Comparison of ENCODE assay signal across 19 cellular contexts in the genomic region with DNA sequence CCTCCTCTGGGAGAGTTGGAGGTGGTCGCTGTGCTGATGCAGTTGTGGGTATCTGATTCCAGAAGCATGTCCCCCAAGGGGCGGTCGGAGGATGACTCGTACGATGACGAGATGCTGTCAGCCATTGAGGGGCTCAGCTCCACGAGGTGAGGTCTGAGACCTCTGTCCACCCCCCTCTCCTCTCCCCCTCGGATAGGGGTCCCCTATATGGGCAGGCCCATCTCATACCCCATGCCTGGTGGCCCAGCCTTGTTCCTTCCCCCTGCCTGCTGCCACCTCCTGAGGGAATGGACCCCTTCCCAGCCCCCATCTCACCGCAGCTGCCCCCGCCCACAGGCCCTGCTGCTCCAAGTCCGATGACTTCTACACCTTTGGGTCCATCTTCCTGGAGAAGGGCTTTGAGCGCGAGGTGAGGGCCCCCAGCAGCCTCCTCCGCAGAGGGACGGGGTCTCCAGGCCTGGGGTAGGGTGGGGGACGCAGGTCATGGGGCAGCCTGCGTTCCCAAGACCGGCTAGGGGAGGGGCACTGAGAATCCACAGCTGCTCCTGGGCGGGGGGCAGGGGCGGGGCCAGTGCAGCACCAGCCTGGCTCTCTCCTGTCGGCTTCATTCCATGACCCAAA. TPM values are rescaled to one million over a fixed set of nuclear protein-coding genes. Genes with fewer than 3 reads are reported as not detected.
DNase-seq lines count a peak whose midpoint lies in the region; ATAC-seq and TF ChIP-seq lines count a peak whose summit lies in the region.
"Had no signal": no experiment of that assay in that cellular context is flagged by ENCODE, and none has a peak within 500 bp of the region (broad histone marks: within the 10 kb centered on the region; RNA-seq: fewer than 3 reads in every experiment).

No MANE protein-coding gene starts in this region.

- WGBS in suprapubic skin: 91% methylated on average over 14 of the region's 21 CpGs

- H3K4me1 ChIP-seq in suprapubic skin: peaks cover 9% of the 10 kb centered on the region
- H3K4me1 ChIP-seq: psoas muscle had no signal

- H3K27ac ChIP-seq in suprapubic skin: no peak overlapping the region
- H3K27ac ChIP-seq: C4-2B, psoas muscle, thoracic aorta had no signal

- no peak for TF ChIP-seq POLR2A in suprapubic skin (IDR thresholded peaks at IDR 0.05)

- no peak for TF ChIP-seq CTCF in suprapubic skin (IDR thresholded peaks at IDR 0.05)

- TF ChIP-seq EP300 in suprapubic skin (IDR thresholded peaks at IDR 0.05): no peak

- H3K27me3 ChIP-seq in suprapubic skin: no peaks in the 10 kb centered on the region

- peak; percentile 61 for DNase-seq in activated effector memory CD4-positive, alpha-beta T cell treated with anti-CD3 and anti-CD28 coated beads, Interleukin-2, amount 50 U/mL, for 16 hours
- no peak for DNase-seq in activated effector memory CD4-positive, alpha-beta T cell treated with Interleukin-2 at 50 U/mL for 16 hours
- peak; percentile 2 for DNase-seq in HuH-7.5 (ENCODE audit: low spot score)
- peak; percentile 35 for DNase-seq in left lobe of liver (ENCODE audit: low spot score)
- peak; percentile 55 to 71 for DNase-seq in suprapubic skin (ENCODE audit: low spot score in 2 of 2)
- DNase-seq in NCI-H748 treated with DMSO at 0.1 percent for 48 hours (lab: John Stamatoyannopoulos, UW): no peak
- DNase-seq in RKO (ENCODE audit: low spot score): no peak
- no peak for DNase-seq in stimulated activated naive CD8-positive, alpha-beta T cell treated with anti-CD3 and anti-CD28 coated beads, Interleukin-15, Interleukin-2, amounts not matched to agents 100 U/mL and 50 U/mL, for 24 hours
- DNase-seq: ACHN; activated CD4-positive, alpha-beta T cell treated with anti-CD3 and anti-CD28 coated beads, Interleukin-2, amount 10 ng/mL, durations not matched to agents 7 days and 5 days; activated T-cell treated with anti-CD3 and anti-CD28 coated beads, Interleukin-2, amount 50 U/mL, for 72 hours; MM.1S; naive B cell; stimulated activated CD4-positive, alpha-beta T cell treated with anti-CD3 and anti-CD28 coated beads, Interleukin-12 subunit alpha, Interleukin-12 subunit beta, amount 100 ng/mL, for 4 hours had no signal

- no peak for ATAC-seq in left lobe of liver
- no peak for ATAC-seq in stimulated activated naive CD8-positive, alpha-beta T cell treated with anti-CD3 and anti-CD28 coated beads, Interleukin-15, Interleukin-2, amounts not matched to agents 100 U/mL and 50 U/mL, for 24 hours
- ATAC-seq: activated T-cell treated with anti-CD3 and anti-CD28 coated beads, Interleukin-2, amount 50 U/mL, for 72 hours; esophagus mucosa; HepG2; psoas muscle had no signal

- H3K9me3 ChIP-seq in suprapubic skin: no peaks in the 10 kb centered on the region
- H3K9me3 ChIP-seq: psoas muscle, thoracic aorta had no signal

- H3K4me3 ChIP-seq in suprapubic skin: no peak overlapping the region
- H3K4me3 ChIP-seq: psoas muscle, thoracic aorta had no signal

- peaks cover 10% of the 10 kb centered on the region for H3K36me3 ChIP-seq in suprapubic skin
- H3K36me3 ChIP-seq: thoracic aorta had no signal

RNA-seq across cellular contexts. Expression of a gene that starts 39.2 kb away (rescaled TPM):
- total RNA-seq in left lobe of liver: 4.9 TPM
- total RNA-seq in suprapubic skin: 10 to 100 TPM; 15.0 to 23.3 (median 16.9) TPM

Comparison
In these comparisons a context has a peak if more than half of its experiments do, and no peak if none do; other contexts are left out.
1. DNase-seq: peak in activated effector memory CD4-positive, alpha-beta T cell treated with anti-CD3 and anti-CD28 coated beads, Interleukin-2, amount 50 U/mL, for 16 hours (single experiment), HuH-7.5 (single experiment), left lobe of liver (single experiment) and suprapubic skin (2 of 2); none in activated effector memory CD4-positive, alpha-beta T cell treated with Interleukin-2 at 50 U/mL for 16 hours (single experiment), NCI-H748 treated with DMSO at 0.1 percent for 48 hours (single experiment), RKO (single experiment) and stimulated activated naive CD8-positive, alpha-beta T cell treated with anti-CD3 and anti-CD28 coated beads, Interleukin-15, Interleukin-2, amounts not matched to agents 100 U/mL and 50 U/mL, for 24 hours (single experiment).